Comparison of ENCODE assay signal across 5 cellular contexts in genomic region chr12:48698822-48699221, GRCh38. TPM values are rescaled to one million over a fixed set of nuclear protein-coding genes. Genes with fewer than 3 reads are reported as not detected.
DNase-seq lines count a peak whose midpoint lies in the region; ATAC-seq, FAIRE-seq and TF ChIP-seq lines count a peak whose summit lies in the region.
"Not testable (repeated sequence)": the region's sequence is repeated elsewhere in the genome, so short reads cannot be mapped to it uniquely, and the experiment has no call there.

No MANE protein-coding gene starts in this region.

- intact Hi-C loops in Panc1 (cut with micrococcal nuclease; ENCODE audit: unreplicated experiment); K562 (cut with micrococcal nuclease): not testable (repeated sequence)

- TF ChIP-seq POLR2A in K562 (conservative IDR thresholded peaks at IDR 0.05); erythroblast (IDR thresholded peaks at IDR 0.05; ENCODE audit: low read length): not testable (repeated sequence)

- CTCF ChIA-PET in Panc1 (lab: Charles Lee); K562 (lab: Yijun Ruan, JAX; ENCODE audit: low intra/inter-chr PET ratio): not testable (repeated sequence)

- H3K9me3 ChIP-seq in Panc1 (ENCODE audit: control insufficient read depth, insufficient read depth, low read depth, low read length); K562 (replicated peaks; ENCODE audit: control insufficient read depth, insufficient read depth, low read depth, low read length): not testable (repeated sequence)

- peaks cover 10% of the 10 kb centered on the region for H3K4me1 ChIP-seq in KMS-11 (ENCODE audit: low read depth, poor library complexity, severe bottlenecking)
- H3K4me1 ChIP-seq in Panc1 (ENCODE audit: control insufficient read depth, insufficient read depth, low read length); K562 (replicated peaks in 1 of 2; ENCODE audit: control insufficient read depth in 2 of 2, insufficient read depth in 2 of 2, low read length in 2 of 2): not testable (repeated sequence)

- H3K27ac ChIP-seq in 22Rv1 (0 out of 2 replicates have a peak overlapping the region, but pooled peaks have one; percentile 0), KMS-11 (0 out of 2 replicates have a peak overlapping the region, but pooled peaks have one; percentile 5)
- not testable (repeated sequence) for H3K27ac ChIP-seq in Panc1 (ENCODE audit: low read length); K562 (ENCODE audit: extremely low read depth, low read depth, low read length)

- H3K9ac ChIP-seq in KMS-11; K562 (ENCODE audit: insufficient read depth in 1 of 2, low read depth in 2 of 2, low read length in 2 of 2): not testable (repeated sequence)

- not testable (repeated sequence) for FAIRE-seq in K562 (lab: Jason Lieb, UNC)

- not testable (repeated sequence) for H3K4me3 ChIP-seq in KMS-11 (IDR thresholded peaks at IDR 0.05; ENCODE audit: insufficient read depth, low read depth, low read length); Panc1 (ENCODE audit: low read depth in 2 of 2, low read length in 2 of 2); K562

- POLR2A ChIA-PET in Panc1 (lab: Charles Lee), result not testable (repeated sequence)
- POLR2A ChIA-PET in K562 (lab: Yijun Ruan, JAX), result interaction anchor here (0.7 kb wide), 2 partner anchors 17 to 39 kb away, joined by 3 read pairs; no protein-coding TSS in a partner anchor

- TF ChIP-seq CTCF in 22Rv1 (IDR thresholded peaks at IDR 0.05); KMS-11 (conservative IDR thresholded peaks at IDR 0.05; ENCODE audit: low read depth, low read length); Panc1 (IDR thresholded peaks at IDR 0.05); K562 (IDR thresholded peaks at IDR 0.05 in 2 of 3, conservative IDR thresholded peaks at IDR 0.05 in 1 of 3; ENCODE audit: insufficient read depth in 2 of 3, low read depth in 1 of 3, low read length in 3 of 3): not testable (repeated sequence)

- H4K20me1 ChIP-seq in KMS-11 (ENCODE audit: insufficient read depth); K562 (replicated peaks; ENCODE audit: control insufficient read depth, insufficient read depth, low read length): not testable (repeated sequence)

- 96% methylated on average over 7 of the region's 7 CpGs for WGBS in K562 (ENCODE audit: insufficient coverage, low coverage, missing lambda C conversion rate)

- H3K79me2 ChIP-seq in KMS-11 (ENCODE audit: insufficient read depth, low read depth), result peaks cover 18% of the 10 kb centered on the region; the same call in 1 of the 2 replicates
- peaks cover 28% of the 10 kb centered on the region; the same call in 2 of the 3 replicates for H3K79me2 ChIP-seq in K562 (ENCODE audit: control insufficient read depth, insufficient read depth, low read length)

- peaks cover 28% of the 10 kb centered on the region; the same call in 1 of the 2 replicates for H3K36me3 ChIP-seq in KMS-11 (ENCODE audit: insufficient read depth)
- peaks cover 28% of the 10 kb centered on the region for H3K36me3 ChIP-seq in Panc1 (ENCODE audit: control insufficient read depth, insufficient read depth, low read length)
- peaks cover 86% of the 10 kb centered on the region for H3K36me3 ChIP-seq in K562 (ENCODE audit: control insufficient read depth, insufficient read depth, low read length)

- H2AFZ ChIP-seq in KMS-11 (ENCODE audit: low read depth); K562 (ENCODE audit: low read depth, low read length): not testable (repeated sequence)

- TF ChIP-seq RAD21 in K562 (CRISPR knock-in tag; conservative IDR thresholded peaks at IDR 0.05 in 1 of 2, IDR thresholded peaks at IDR 0.05 in 1 of 2), result not testable (repeated sequence)

- H3K9me1 ChIP-seq in K562 (ENCODE audit: control insufficient read depth, insufficient read depth, low read length), result not testable (repeated sequence)

- in situ Hi-C loops in Panc1 (cut with HindIII; ENCODE audit: low pct_unique_long_range_greater_than_20kb, low sequenced_read_pairs); K562 (cut with MboI): not testable (repeated sequence)

- BruUV-seq in Panc1 (replicated peaks; lab: Mats Ljungman, UMichigan) (TSS peak; percentile 33), K562 (replicated peaks; lab: Mats Ljungman, UMichigan) (TSS peak; percentile 10)

- H3K27me3 ChIP-seq in KMS-11 (ENCODE audit: insufficient read depth, low read depth); Panc1 (ENCODE audit: control insufficient read depth, insufficient read depth, low read length); K562 (ENCODE audit: control insufficient read depth in 2 of 2, insufficient read depth in 2 of 2, low read length in 2 of 2): not testable (repeated sequence)

- DNase-seq in Panc1 (ENCODE audit: low read depth, low spot score); K562 (ENCODE audit: extremely low read depth in 1 of 4, low spot score in 3 of 4): not testable (repeated sequence)
- DNase-seq in erythroblast (lab: John Stamatoyannopoulos, UW), result peak; percentile 41 to 42

- not testable (repeated sequence) for H3K4me2 ChIP-seq in KMS-11; K562 (ENCODE audit: insufficient read depth, low read length)

- TF ChIP-seq EP300 in K562 (IDR thresholded peaks at IDR 0.05; ENCODE audit: low read length), result not testable (repeated sequence)

- not testable (repeated sequence) for ATAC-seq in Panc1, K562

TF ChIP-seq in K562, 482 proteins besides CTCF, POLR2A, EP300 and RAD21:
- TF ChIP-seq DACH1 (IDR thresholded peaks at IDR 0.05; ENCODE audit: partially characterized antibody), result peak; percentile 95

RNA-seq across cellular contexts. Expression of gene KANSL2, which starts 16.8 kb away (rescaled TPM):
- total RNA-seq in Panc1 (2021; ENCODE audit: unreplicated experiment) (36.9 TPM), K562 (2014; rRNA removed) (41.1 and 43.8 TPM in 2 replicates), K562 (2014; rRNA removed; fragmentation: Illumina TruSeq; extraction: Trizol) (65.0 and 70.3 TPM in 2 replicates), K562 (2015; rRNA removed; fragmentation: Illumina TruSeq; extraction: Trizol) (48.1 and 55.4 TPM in 2 replicates), K562 (2021) (43.6 and 44.8 TPM in 2 replicates)
- 17.3 TPM for polyA plus RNA-seq in Panc1 (2012; ENCODE audit: insufficient read length)
- 193 and 271 TPM in 2 replicates for total RNA-seq in K562 (2011; cell fraction: chromatin; rRNA removed; ENCODE audit: low replicate concordance)
- total RNA-seq in K562 (2011; cell fraction: nucleolus; rRNA removed), result 175 and 180 TPM in 2 replicates
- total RNA-seq in K562 (2011; cell fraction: nucleoplasm; rRNA removed), result 137 and 174 TPM in 2 replicates
- polyA plus RNA-seq in K562 (2011; rRNA removed) (60.3 and 63.9 TPM in 2 replicates), K562 (2014; fragmentation: Illumina TruSeq; extraction: Trizol) (45.6 and 48.5 TPM in 2 replicates), K562 (2014; fragmentation: Nextera tagmentation; extraction: Ambion mirVana) (10 to 100 TPM; 80.0 to 89.8 TPM), K562 (2014; rRNA removed) (51.6 and 57.6 TPM in 2 replicates)
- polyA plus RNA-seq in K562 (2011; cell fraction: cytosol; rRNA removed), result 54.6 and 68.2 TPM in 2 replicates
- polyA plus RNA-seq in K562 (2011; cell fraction: nucleus; rRNA removed), result 83.7 and 86.1 TPM in 2 replicates
- 27.8 and 47.9 TPM in 2 replicates for polyA plus RNA-seq in K562 (2012)
- 134 and 138 TPM in 2 replicates for polyA minus RNA-seq in K562 (2011; rRNA and poly(A)+ RNA removed)
- 26.6 and 44.2 TPM in 2 replicates for polyA minus RNA-seq in K562 (2011; cell fraction: cytosol; rRNA and poly(A)+ RNA removed)
- 97.1 and 104 TPM in 2 replicates for polyA minus RNA-seq in K562 (2011; cell fraction: nucleus; rRNA and poly(A)+ RNA removed)

RNA-seq across cellular contexts. Expression of gene CCNT1, which starts 17.7 kb away (rescaled TPM):
- total RNA-seq in Panc1 (2021; ENCODE audit: unreplicated experiment), result 50.0 TPM
- 12.5 TPM for polyA plus RNA-seq in Panc1 (2012; ENCODE audit: insufficient read length)
- 99.4 and 118 TPM in 2 replicates for total RNA-seq in K562 (2011; cell fraction: chromatin; rRNA removed; ENCODE audit: low replicate concordance)
- total RNA-seq in K562 (2011; cell fraction: nucleolus; rRNA removed), result 36.3 and 46.0 TPM in 2 replicates
- 45.0 and 52.4 TPM in 2 replicates for total RNA-seq in K562 (2011; cell fraction: nucleoplasm; rRNA removed)
- total RNA-seq in K562 (2014; rRNA removed), result 17.1 and 24.0 TPM in 2 replicates
- total RNA-seq in K562 (2014; rRNA removed; fragmentation: Illumina TruSeq; extraction: Trizol), result 51.0 and 60.3 TPM in 2 replicates
- total RNA-seq in K562 (2015; rRNA removed; fragmentation: Illumina TruSeq; extraction: Trizol), result 37.6 and 39.0 TPM in 2 replicates
- 52.4 and 53.9 TPM in 2 replicates for total RNA-seq in K562 (2021)
- polyA plus RNA-seq in K562 (2011; rRNA removed), result 44.4 and 49.7 TPM in 2 replicates
- polyA plus RNA-seq in K562 (2011; cell fraction: cytosol; rRNA removed), result 14.6 and 26.2 TPM in 2 replicates
- 54.4 and 61.1 TPM in 2 replicates for polyA plus RNA-seq in K562 (2011; cell fraction: nucleus; rRNA removed)
- polyA plus RNA-seq in K562 (2012), result 14.2 and 17.1 TPM in 2 replicates
- polyA plus RNA-seq in K562 (2014; fragmentation: Illumina TruSeq; extraction: Trizol), result 27.1 and 33.4 TPM in 2 replicates
- polyA plus RNA-seq in K562 (2014; fragmentation: Nextera tagmentation; extraction: Ambion mirVana), result 10 to 100 TPM in 1 of 2 experiments, 1 to 10 TPM in 1; 9.7 to 10.5 TPM
- polyA plus RNA-seq in K562 (2014; rRNA removed), result 18.2 and 18.5 TPM in 2 replicates
- polyA minus RNA-seq in K562 (2011; rRNA and poly(A)+ RNA removed), result 223 and 245 TPM in 2 replicates
- polyA minus RNA-seq in K562 (2011; cell fraction: cytosol; rRNA and poly(A)+ RNA removed), result 31.3 and 40.4 TPM in 2 replicates
- 28.1 and 55.5 TPM in 2 replicates for polyA minus RNA-seq in K562 (2011; cell fraction: nucleus; rRNA and poly(A)+ RNA removed)
